8 cellular contexts compared by ENCODE assay signal in genomic region chr19:1355974-1356865, GRCh38. TPM values are rescaled to one million over a fixed set of nuclear protein-coding genes. Genes with fewer than 3 reads are reported as not detected.
A peak's percentile ranks its signal among the peaks of the same experiment; 100 is the strongest.
DNase-seq lines count a peak whose midpoint lies in the region; ATAC-seq and TF ChIP-seq lines count a peak whose summit lies in the region.

No MANE protein-coding gene starts in this region.

- in situ Hi-C loops in KBM-7 (cut with MboI; ENCODE audit: low pct_unique_long_range_greater_than_20kb, low sequenced_read_pairs): no loop called here

- DNase-seq in AG08396 (ENCODE audit: low spot score) (peak; percentile 34), LNCaP clone FGC (ENCODE audit: low read depth) (peak; percentile 49), choroid plexus epithelial cell (ENCODE audit: low read depth) (peak; percentile 14), myocyte (ENCODE audit: low read depth) (peak; percentile 18), germinal center (ENCODE audit: low spot score) (no peak), KBM-7 (no peak)

- H3K4me3 ChIP-seq in LNCaP clone FGC (ENCODE audit: low read depth, low read length) (peak overlapping the region; percentile 85), choroid plexus epithelial cell (ENCODE audit: low read depth, low read length) (peak overlapping the region; percentile 83)

- TF ChIP-seq CTCF in LNCaP clone FGC (IDR thresholded peaks at IDR 0.05; ENCODE audit: control insufficient read depth, extremely low read depth, insufficient read depth) (no peak), choroid plexus epithelial cell (conservative IDR thresholded peaks at IDR 0.05; ENCODE audit: low read depth, low read length) (no peak)

- ATAC-seq in HG02798 (IDR thresholded peaks at IDR 0.05; ENCODE audit: poor library complexity, unreplicated experiment): no peak
- no peak for ATAC-seq in GM21717 (IDR thresholded peaks at IDR 0.05; ENCODE audit: unreplicated experiment)

RNA-seq across cellular contexts. Expression of gene NDUFS7, which starts 27.5 kb away (rescaled TPM):
- 104 and 124 TPM in 2 replicates for total RNA-seq in myocyte
- polyA plus RNA-seq in myocyte (2012): 81.6 TPM

RNA-seq across cellular contexts. Expression of gene GAMT, which starts 45.1 kb away (rescaled TPM):
- 147 and 191 TPM in 2 replicates for total RNA-seq in myocyte
- 93.8 TPM for polyA plus RNA-seq in myocyte (2012)

RNA-seq across cellular contexts. Expression of gene DAZAP1, which starts 51.2 kb away (rescaled TPM):
- 48.2 and 61.5 TPM in 2 replicates for total RNA-seq in myocyte
- polyA plus RNA-seq in myocyte (2012): 61.3 TPM

Comparison
In these comparisons a context has a peak if more than half of its experiments do, and no peak if none do; other contexts are left out.
1. DNase-seq: peak in AG08396 (single experiment), LNCaP clone FGC (single experiment), choroid plexus epithelial cell (single experiment) and myocyte (single experiment); none in germinal center (single experiment) and KBM-7 (single experiment).